Comparison of ENCODE assay signal across 11 cellular contexts in genomic region chr21:25464275-25464674, GRCh38.
DNase-seq lines count a peak whose midpoint lies in the region; ATAC-seq and TF ChIP-seq lines count a peak whose summit lies in the region.
"Had no signal": no experiment of that assay in that cellular context is flagged by ENCODE, and none has a peak within 500 bp of the region (broad histone marks: within the 10 kb centered on the region; RNA-seq: fewer than 3 reads in every experiment).

No MANE protein-coding gene starts in this region.

- intact Hi-C loops in activated CD4-positive, alpha-beta T cell treated with anti-CD3 and anti-CD28 coated beads for 36 hours (cut with DNase I, micrococcal nuclease) = loop anchor here (1.0 kb wide), 5 partner anchors 8 to 109 kb away; no protein-coding TSS in a partner anchor
- intact Hi-C loops in Right ventricle myocardium superior (cut with DNase I) = no loop called here

- H3K4me1 Mint-ChIP-seq in activated CD4-positive, alpha-beta T cell treated with anti-CD3 and anti-CD28 coated beads for 36 hours = peaks cover 77% of the 10 kb centered on the region
- H3K4me1 Mint-ChIP-seq in WTC11 = no peaks in the 10 kb centered on the region

- H2BK15ac ChIP-seq in mesenchymal stem cell (ENCODE audit: low read depth, poor library complexity, severe bottlenecking) = no peak overlapping the region

- DNase-seq in activated CD4-positive, alpha-beta T cell treated with anti-CD3 and anti-CD28 coated beads for 36 hours = peak; percentile 43
- DNase-seq in activated CD4-positive, alpha-beta T cell treated with anti-CD3 and anti-CD28 coated beads for 1 hour = no peak
- DNase-seq in mesenchymal stem cell = no peak
- no peak for DNase-seq in DMS 273 (lab: John Stamatoyannopoulos, UW; ENCODE audit: unreplicated experiment)
- DNase-seq in Right ventricle myocardium superior = no peak
- no peak for DNase-seq in WTC11 (ENCODE audit: low spot score)
- DNase-seq: 8988T, naive B cell had no signal

- no peak overlapping the region for H3K18ac ChIP-seq in mesenchymal stem cell (ENCODE audit: low read depth in 1 of 2, low read length in 2 of 2)

- H3K27me3 Mint-ChIP-seq in activated CD4-positive, alpha-beta T cell treated with anti-CD3 and anti-CD28 coated beads for 36 hours = no peaks in the 10 kb centered on the region
- peaks cover 7% of the 10 kb centered on the region; the same call in 1 of the 2 replicates for H3K27me3 Mint-ChIP-seq in WTC11 (ENCODE audit: low read depth)
- H3K27me3 Mint-ChIP-seq: naive B cell had no signal

- no peaks in the 10 kb centered on the region for H3K36me3 ChIP-seq in mesenchymal stem cell (ENCODE audit: control insufficient read depth in 1 of 2, insufficient read depth in 2 of 2, low read depth in 1 of 2, low read length in 2 of 2)

- H3K4me3 Mint-ChIP-seq in activated CD4-positive, alpha-beta T cell treated with anti-CD3 and anti-CD28 coated beads for 36 hours = peak overlapping the region; percentile 45
- no peak overlapping the region for H3K4me3 Mint-ChIP-seq in WTC11
- H3K4me3 Mint-ChIP-seq: naive B cell had no signal

- WGBS in mesenchymal stem cell = 20% methylated on average over 1 of the region's 2 CpGs

- TF ChIP-seq CTCF in WTC11 (IDR thresholded peaks at IDR 0.05) = no peak

- no peaks in the 10 kb centered on the region for H3K9me3 ChIP-seq in mesenchymal stem cell (ENCODE audit: control insufficient read depth, low read length)

- no peak overlapping the region for H3K4ac ChIP-seq in mesenchymal stem cell (ENCODE audit: low read depth in 1 of 2, low read length in 2 of 2)

- H3K9ac ChIP-seq in mesenchymal stem cell (ENCODE audit: low read length) = peak overlapping the region; percentile 57

- no peak overlapping the region for H3K27ac ChIP-seq in mesenchymal stem cell (ENCODE audit: low read length, poor library complexity, severe bottlenecking)

- H3K4me3 ChIP-seq in mesenchymal stem cell (ENCODE audit: insufficient read depth in 1 of 2, low read depth in 1 of 2, low read length in 2 of 2) = no peak overlapping the region

- no peak overlapping the region for H3K14ac ChIP-seq in mesenchymal stem cell (ENCODE audit: low read length in 2 of 2)

- POLR2A ChIA-PET in activated CD4-positive, alpha-beta T cell treated with anti-CD3 and anti-CD28 coated beads for 36 hours (lab: Charles Lee) = interaction anchor here (1.0 to 1.6 kb wide), 4 partner anchors 23 to 109 kb away, joined by 3 to 10 read pairs (median 4); no protein-coding TSS in a partner anchor
- POLR2A ChIA-PET in WTC11 (lab: Charles Lee) = no interaction called here

- H4K8ac ChIP-seq in mesenchymal stem cell (ENCODE audit: low read length) = no peak overlapping the region

- H3K27me3 ChIP-seq in mesenchymal stem cell (ENCODE audit: control insufficient read depth in 1 of 2, insufficient read depth in 1 of 2, low read length in 2 of 2) = no peaks in the 10 kb centered on the region

- H2AFZ ChIP-seq in mesenchymal stem cell (ENCODE audit: low read depth, low read length) = no peak overlapping the region

- no peak overlapping the region for H3K23ac ChIP-seq in mesenchymal stem cell (ENCODE audit: low read length in 2 of 2)

- no peaks in the 10 kb centered on the region for H3K4me1 ChIP-seq in mesenchymal stem cell (ENCODE audit: control insufficient read depth, insufficient read depth, low read depth, low read length)

- no peak overlapping the region for H2BK12ac ChIP-seq in mesenchymal stem cell (ENCODE audit: low read length in 2 of 2)

- H3K4me2 ChIP-seq in mesenchymal stem cell (ENCODE audit: low read length, poor library complexity, severe bottlenecking) = no peak overlapping the region

- CTCF ChIA-PET in activated CD4-positive, alpha-beta T cell treated with anti-CD3 and anti-CD28 coated beads for 36 hours (lab: Charles Lee) = interaction anchor here (1.0 to 1.3 kb wide), 2 partner anchors 23 to 44 kb away, joined by 3 to 4 read pairs; no protein-coding TSS in a partner anchor
- CTCF ChIA-PET in WTC11 (lab: Charles Lee) = no interaction called here

- peaks cover 12% of the 10 kb centered on the region for H3K9me3 Mint-ChIP-seq in activated CD4-positive, alpha-beta T cell treated with anti-CD3 and anti-CD28 coated beads for 36 hours (ENCODE audit: low read depth)
- peaks cover 3% of the 10 kb centered on the region; the same call in 1 of the 2 replicates for H3K9me3 Mint-ChIP-seq in WTC11

- no peaks in the 10 kb centered on the region for H3K79me1 ChIP-seq in mesenchymal stem cell (replicated peaks; ENCODE audit: low read length, poor library complexity, severe bottlenecking)

- H3K36me3 Mint-ChIP-seq in activated CD4-positive, alpha-beta T cell treated with anti-CD3 and anti-CD28 coated beads for 36 hours (ENCODE audit: low read depth) = peaks cover 45% of the 10 kb centered on the region
- no peaks in the 10 kb centered on the region for H3K36me3 Mint-ChIP-seq in WTC11

- peak overlapping the region; percentile 95 for H3K27ac Mint-ChIP-seq in activated CD4-positive, alpha-beta T cell treated with anti-CD3 and anti-CD28 coated beads for 36 hours
- no peak overlapping the region for H3K27ac Mint-ChIP-seq in WTC11

- peak; percentile 77 for ATAC-seq in activated CD4-positive, alpha-beta T cell treated with anti-CD3 and anti-CD28 coated beads for 36 hours
- peak; percentile 54 for ATAC-seq in GM21529 (IDR thresholded peaks at IDR 0.05; ENCODE audit: unreplicated experiment)
- ATAC-seq in HG03520 (IDR thresholded peaks at IDR 0.05; ENCODE audit: unreplicated experiment) = peak; percentile 73
- no peak for ATAC-seq in Right ventricle myocardium superior (ENCODE audit: poor library complexity)
- no peak for ATAC-seq in WTC11
- ATAC-seq: HepG2 had no signal

- H4K91ac ChIP-seq in mesenchymal stem cell (ENCODE audit: low read length) = no peak overlapping the region

- no peak overlapping the region for H2AK5ac ChIP-seq in mesenchymal stem cell (ENCODE audit: low read length, severe bottlenecking)

- H2BK120ac ChIP-seq in mesenchymal stem cell (ENCODE audit: low read depth, low read length) = no peak overlapping the region

- no peak overlapping the region for H2BK5ac ChIP-seq in mesenchymal stem cell (ENCODE audit: low read depth, low read length, poor library complexity, severe bottlenecking)

TF ChIP-seq in WTC11, 78 proteins besides CTCF, POLR2A, EP300 and RAD21 (continues in another document):
- TF ChIP-seq FOXK1 (CRISPR knock-in tag; IDR thresholded peaks at IDR 0.05) (no peak), ZNF512 (CRISPR knock-in tag; IDR thresholded peaks at IDR 0.05; ENCODE audit: borderline replicate concordance) (no peak), ZNF232 (CRISPR knock-in tag; IDR thresholded peaks at IDR 0.05) (no peak), CREM (CRISPR knock-in tag; IDR thresholded peaks at IDR 0.05) (no peak), STAT6 (CRISPR knock-in tag; conservative IDR thresholded peaks at IDR 0.05; ENCODE audit: low read depth) (no peak), E2F1 (CRISPR knock-in tag; IDR thresholded peaks at IDR 0.05) (no peak), ESRRA (CRISPR knock-in tag; IDR thresholded peaks at IDR 0.05; ENCODE audit: borderline replicate concordance) (no peak), ZBTB21 (CRISPR knock-in tag; IDR thresholded peaks at IDR 0.05; ENCODE audit: borderline replicate concordance) (no peak), E2F5 (CRISPR knock-in tag; IDR thresholded peaks at IDR 0.05) (no peak)

Comparison
In these comparisons a context has a peak if more than half of its experiments do, and no peak if none do; other contexts are left out.
1. ATAC-seq: peak in activated CD4-positive, alpha-beta T cell treated with anti-CD3 and anti-CD28 coated beads for 36 hours (single experiment), GM21529 (single experiment) and HG03520 (single experiment); none in Right ventricle myocardium superior (single experiment) and WTC11 (single experiment).